15 cellular contexts compared by ENCODE assay signal in the genomic region with DNA sequence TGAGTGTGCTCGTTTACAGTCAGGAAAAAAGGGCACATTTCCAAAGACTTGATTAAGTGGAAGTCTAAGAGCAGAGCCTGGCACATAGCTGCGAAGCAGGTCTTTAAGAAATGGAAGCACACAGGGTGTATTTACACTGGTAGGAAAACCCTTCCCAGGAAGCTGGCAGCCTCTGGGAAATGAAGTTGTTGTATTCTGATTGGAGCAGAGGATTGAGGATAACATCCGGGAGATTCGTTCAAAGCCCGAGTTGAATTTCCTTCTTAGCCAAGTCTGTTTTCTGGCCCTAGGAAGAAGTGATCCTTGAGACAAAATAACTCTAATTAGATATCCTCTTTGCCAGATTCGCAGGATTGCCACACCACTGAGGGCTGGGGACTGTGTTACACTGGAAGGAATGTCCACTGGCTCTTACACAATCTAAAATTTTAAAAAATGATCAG.
DNase-seq lines count a peak whose midpoint lies in the region; ATAC-seq and TF ChIP-seq lines count a peak whose summit lies in the region.
"Had no signal": no experiment of that assay in that cellular context is flagged by ENCODE, and none has a peak within 500 bp of the region (broad histone marks: within the 10 kb centered on the region; RNA-seq: fewer than 3 reads in every experiment).

No MANE protein-coding gene starts in this region.

- H4K5ac ChIP-seq in mesendoderm (ENCODE audit: low read length): no peak overlapping the region

- H3K79me2 ChIP-seq in mesendoderm (ENCODE audit: control insufficient read depth, insufficient read depth, low read length): no peaks in the 10 kb centered on the region

- DNase-seq in fibroblast of the aortic adventitia (ENCODE audit: low read depth) (peak; percentile 91), mucosa of gallbladder (ENCODE audit: low spot score) (peak; percentile 32), upper lobe of right lung (no peak), mesendoderm (no peak)
- no peak for DNase-seq in stimulated activated CD4-positive, alpha-beta T cell treated with anti-CD3 and anti-CD28 coated beads, Interleukin-2, amount 100 ng/mL, for 48 hours
- DNase-seq: activated CD4-positive, alpha-beta T cell treated with anti-CD3 and anti-CD28 coated beads for 4 hours; activated naive CD4-positive, alpha-beta T cell treated with anti-CD3 and anti-CD28 coated beads, Interleukin-2, amount 50 U/mL, for 16 hours; DND-41; effector CD8-positive, alpha-beta T cell; Karpas-422; NCI-H510A treated with DMSO at 0.1 percent for 48 hours; SJCRH30 had no signal

- H3K4ac ChIP-seq in mesendoderm (ENCODE audit: low read depth, low read length): no peak overlapping the region

- H3K9ac ChIP-seq in mesendoderm (ENCODE audit: low read length): no peak overlapping the region

- intact Hi-C loops in upper lobe of right lung (cut with DNase I): no loop called here

- no peak overlapping the region for H3K56ac ChIP-seq in mesendoderm (ENCODE audit: low read length)

- no peak for TF ChIP-seq CTCF in VCaP (conservative IDR thresholded peaks at IDR 0.05)
- TF ChIP-seq CTCF in fibroblast of the aortic adventitia (IDR thresholded peaks at IDR 0.05; ENCODE audit: insufficient read depth, low read length): no peak
- TF ChIP-seq CTCF in upper lobe of right lung (IDR thresholded peaks at IDR 0.05): no peak

- no CpG with 5 or more reads among the region's 6 CpGs for WGBS in mesendoderm (ENCODE audit: extremely low coverage, insufficient coverage, low lambda C conversion rate)

- H3K27ac ChIP-seq in VCaP (peak overlapping the region; percentile 89), upper lobe of right lung (peak overlapping the region; percentile 75), mesendoderm (ENCODE audit: low read depth, low read length) (no peak overlapping the region)
- H3K27ac ChIP-seq: ovary, SJCRH30 had no signal

- H3K9me3 ChIP-seq in upper lobe of right lung: no peaks in the 10 kb centered on the region
- H3K9me3 ChIP-seq: ovary, SJCRH30 had no signal

- H3K18ac ChIP-seq in mesendoderm (ENCODE audit: low read length): no peak overlapping the region

- H3K27me3 ChIP-seq in upper lobe of right lung: no peaks in the 10 kb centered on the region
- H3K27me3 ChIP-seq in mesendoderm (ENCODE audit: insufficient read depth, low read length, poor library complexity): no peaks in the 10 kb centered on the region
- H3K27me3 ChIP-seq: ovary, SJCRH30 had no signal

- H2BK15ac ChIP-seq in mesendoderm (replicated peaks; ENCODE audit: low read depth): no peak overlapping the region

- no peak overlapping the region for H2BK120ac ChIP-seq in mesendoderm (ENCODE audit: low read depth, low read length)

- peak; percentile 94 for ATAC-seq in upper lobe of right lung
- no peak for ATAC-seq in GM21423 (IDR thresholded peaks at IDR 0.05; ENCODE audit: unreplicated experiment)

- H3K4me1 ChIP-seq in upper lobe of right lung (peaks cover 22% of the 10 kb centered on the region), mesendoderm (ENCODE audit: control insufficient read depth, low read depth, low read length) (no peaks in the 10 kb centered on the region)
- H3K4me1 ChIP-seq: SJCRH30 had no signal

- no peak overlapping the region for H2AK5ac ChIP-seq in mesendoderm (ENCODE audit: low read length)

- no peak overlapping the region for H3K4me3 ChIP-seq in fibroblast of the aortic adventitia (ENCODE audit: low read depth, low read length)
- H3K4me3 ChIP-seq in upper lobe of right lung: peak overlapping the region; percentile 9
- no peak overlapping the region for H3K4me3 ChIP-seq in mesendoderm (ENCODE audit: low read length)
- H3K4me3 ChIP-seq: ovary, SJCRH30 had no signal

- H3K23ac ChIP-seq in mesendoderm (ENCODE audit: low read length): no peak overlapping the region

- H3K36me3 ChIP-seq in upper lobe of right lung (peaks cover 3% of the 10 kb centered on the region), mesendoderm (ENCODE audit: control insufficient read depth, insufficient read depth, low read length) (no peaks in the 10 kb centered on the region)
- H3K36me3 ChIP-seq: ovary had no signal

- H4K8ac ChIP-seq in mesendoderm (ENCODE audit: low read depth, low read length): no peak overlapping the region

- H3K79me1 ChIP-seq in mesendoderm (ENCODE audit: low read length): no peaks in the 10 kb centered on the region

- H2BK5ac ChIP-seq in mesendoderm (ENCODE audit: low read length): no peak overlapping the region

- H3K4me2 ChIP-seq in mesendoderm (ENCODE audit: low read length): no peak overlapping the region

Comparison
In these comparisons a context has a peak if more than half of its experiments do, and no peak if none do; other contexts are left out.
1. DNase-seq: peak in fibroblast of the aortic adventitia (single experiment) and mucosa of gallbladder (single experiment); none in upper lobe of right lung (single experiment), mesendoderm (single experiment) and stimulated activated CD4-positive, alpha-beta T cell treated with anti-CD3 and anti-CD28 coated beads, Interleukin-2, amount 100 ng/mL, for 48 hours (0 of 2).